ENCODE assay signal across 17 cellular contexts in genomic region chr6:107627928-107628327, GRCh38.
"Had no signal": no experiment of that assay in that cellular context is flagged by ENCODE, and none has a peak within 500 bp of the region (broad histone marks: within the 10 kb centered on the region; RNA-seq: fewer than 3 reads in every experiment).

No MANE protein-coding gene starts in this region.

- H3K4me3 ChIP-seq: coronary artery, esophagus squamous epithelium, gastroesophageal sphincter, spleen, upper lobe of left lung had no signal

- H3K27me3 ChIP-seq: gastroesophageal sphincter, upper lobe of left lung had no signal

- H3K4me1 Mint-ChIP-seq: activated T-helper 17 cell treated with anti-CD3 and anti-CD28 coated beads, Interleukin-2, amount 50 U/mL, for 72 hours had no signal

- H3K36me3 Mint-ChIP-seq: memory B cell, WTC11 had no signal

- ATAC-seq: activated naive CD4-positive, alpha-beta T cell treated with anti-CD3 and anti-CD28 coated beads, Interleukin-2, amount 50 U/mL, for 72 hours; activated T-helper 17 cell treated with anti-CD3 and anti-CD28 coated beads, Interleukin-2, amount 50 U/mL, for 72 hours; gastroesophageal sphincter had no signal

- H3K27ac ChIP-seq: esophagus squamous epithelium, spleen, upper lobe of left lung had no signal

- H3K27ac Mint-ChIP-seq: activated naive CD4-positive, alpha-beta T cell treated with anti-CD3 and anti-CD28 coated beads, Interleukin-2, amount 50 U/mL, for 72 hours; activated T-helper 17 cell treated with anti-CD3 and anti-CD28 coated beads, Interleukin-2, amount 50 U/mL, for 72 hours; endodermal cell; memory B cell; T-helper 1 cell treated with Interleukin-12 subunit alpha and Interleukin-12 subunit beta and Interleukin-4 antibody, amounts not matched to agents 30 μg/mL and 1 μg/mL, for 36 hours; WTC11 had no signal

- DNase-seq: activated T-cell treated with anti-CD3 and anti-CD28 coated beads, Interleukin-2, amount 50 U/mL, for 1 hour; endodermal cell; esophagus squamous epithelium; head of caudate nucleus; hypothalamus; spleen; stimulated activated CD4-positive, alpha-beta T cell treated with anti-CD3 and anti-CD28 coated beads, Interleukin-4, amount 100 ng/mL, for 24 hours; stimulated activated naive CD4-positive, alpha-beta T cell treated with Interleukin-2 at 50 U/mL for 16 hours; T1000; upper lobe of left lung had no signal

- H3K27me3 Mint-ChIP-seq: memory B cell had no signal

- H3K4me1 ChIP-seq: esophagus squamous epithelium, spleen had no signal

- H3K9me3 ChIP-seq: esophagus squamous epithelium, gastroesophageal sphincter, spleen, upper lobe of left lung had no signal

- H3K4me3 Mint-ChIP-seq: activated T-helper 17 cell treated with anti-CD3 and anti-CD28 coated beads, Interleukin-2, amount 50 U/mL, for 72 hours; endodermal cell; memory B cell; T-helper 1 cell treated with Interleukin-12 subunit alpha and Interleukin-12 subunit beta and Interleukin-4 antibody, amounts not matched to agents 30 μg/mL and 1 μg/mL, for 36 hours; WTC11 had no signal

- H3K36me3 ChIP-seq: esophagus squamous epithelium, gastroesophageal sphincter, spleen, upper lobe of left lung had no signal

- H3K9me3 Mint-ChIP-seq: activated naive CD4-positive, alpha-beta T cell treated with anti-CD3 and anti-CD28 coated beads, Interleukin-2, amount 50 U/mL, for 72 hours; activated T-helper 17 cell treated with anti-CD3 and anti-CD28 coated beads, Interleukin-2, amount 50 U/mL, for 72 hours; endodermal cell; memory B cell; T-helper 1 cell treated with Interleukin-12 subunit alpha and Interleukin-12 subunit beta and Interleukin-4 antibody, amounts not matched to agents 30 μg/mL and 1 μg/mL, for 36 hours; WTC11 had no signal
